Comparison of ENCODE assay signal across 9 cellular contexts in genomic region chr1:64864018-64864945, GRCh38.
DNase-seq lines count a peak whose midpoint lies in the region; ATAC-seq and TF ChIP-seq lines count a peak whose summit lies in the region.
"Had no signal": no experiment of that assay in that cellular context is flagged by ENCODE, and none has a peak within 500 bp of the region (broad histone marks: within the 10 kb centered on the region; RNA-seq: fewer than 3 reads in every experiment).

No MANE protein-coding gene starts in this region.

- H3K4me1 ChIP-seq in body of pancreas: no peaks in the 10 kb centered on the region
- H3K4me1 ChIP-seq in mucosa of rectum (ENCODE audit: control insufficient read depth in 2 of 2, insufficient read depth in 2 of 2, low read length in 2 of 2): no peaks in the 10 kb centered on the region
- H3K4me1 ChIP-seq in upper lobe of left lung: peaks cover 15 to 28% (median 21%) of the 10 kb centered on the region in 4 donors

- DNase-seq in A172 (ENCODE audit: low spot score): peak; percentile 36
- DNase-seq in SK-N-MC (ENCODE audit: low read depth, low spot score): no peak
- peak in 3 of 4 donors; percentile 33 to 70 (median 36) for DNase-seq in body of pancreas
- DNase-seq in upper lobe of left lung: peak in 1 of 2 donors; percentile 83
- DNase-seq in NCI-H128 (lab: John Stamatoyannopoulos, UW; ENCODE audit: unreplicated experiment): no peak

- ATAC-seq in GM19043 (IDR thresholded peaks at IDR 0.05; ENCODE audit: low read depth, unreplicated experiment) (peak; percentile 100), HG03159 (IDR thresholded peaks at IDR 0.05; ENCODE audit: unreplicated experiment) (peak; percentile 99), body of pancreas (peak; percentile 70), upper lobe of left lung (ENCODE audit: low FRiP score in 2 of 2) (peak; percentile 88 to 90)

- TF ChIP-seq CTCF in body of pancreas (IDR thresholded peaks at IDR 0.05): no peak
- TF ChIP-seq CTCF in upper lobe of left lung (IDR thresholded peaks at IDR 0.05): no peak

- H3K36me3 ChIP-seq in SK-N-MC (ENCODE audit: insufficient read depth, low read length) (peaks cover 93% of the 10 kb centered on the region), body of pancreas (replicated peaks in 1 of 2; ENCODE audit: insufficient read depth in 1 of 2, low read depth in 2 of 2) (peaks cover 0 to 12% of the 10 kb centered on the region in 2 donors), mucosa of rectum (ENCODE audit: control insufficient read depth in 2 of 2, insufficient read depth in 2 of 2, low read length in 2 of 2) (peaks cover 23 to 65% of the 10 kb centered on the region in 2 donors), upper lobe of left lung (peaks cover 0 to 76% (median 29%) of the 10 kb centered on the region in 4 donors)

- TF ChIP-seq EP300 in upper lobe of left lung (IDR thresholded peaks at IDR 0.05): peak in 2 of 4 donors; percentile 51 to 74

- H3K4me3 ChIP-seq in SK-N-MC (no peak overlapping the region), body of pancreas (no peak overlapping the region), mucosa of rectum (ENCODE audit: low read length in 2 of 2) (no peak overlapping the region), upper lobe of left lung (no peak overlapping the region)

- 58 to 76% methylated on average over 14 of the region's 14 CpGs for WGBS in body of pancreas, 2 donors
- WGBS in upper lobe of left lung, 2 donors: 54 to 57% methylated on average over 12 to 14 of the region's 14 CpGs

- intact Hi-C loops in body of pancreas (cut with DNase I): no loop called here

- peak overlapping the region; percentile 59 for H3K27ac ChIP-seq in SK-N-MC
- H3K27ac ChIP-seq in body of pancreas: peak overlapping the region in 1 of 4 donors; percentile 57
- H3K27ac ChIP-seq in mucosa of rectum (ENCODE audit: low read depth in 2 of 2, low read length in 2 of 2): peak overlapping the region; percentile 57 to 60
- peak overlapping the region; percentile 57 to 68 (median 61) for H3K27ac ChIP-seq in upper lobe of left lung
- H3K27ac ChIP-seq: C4-2B had no signal

- TF ChIP-seq POLR2A in body of pancreas (IDR thresholded peaks at IDR 0.05) (no peak), upper lobe of left lung (IDR thresholded peaks at IDR 0.05) (peak in 1 of 4 donors; percentile 47)

- H3K9ac ChIP-seq in SK-N-MC (ENCODE audit: insufficient read length) (no peak overlapping the region), mucosa of rectum (ENCODE audit: low read depth in 1 of 2, low read length in 2 of 2) (no peak overlapping the region)

- H3K27me3 ChIP-seq in body of pancreas (no peaks in the 10 kb centered on the region), mucosa of rectum (ENCODE audit: control insufficient read depth in 2 of 2, insufficient read depth in 2 of 2, low read length in 2 of 2) (no peaks in the 10 kb centered on the region), upper lobe of left lung (no peaks in the 10 kb centered on the region)

- H3K9me3 ChIP-seq in SK-N-MC (ENCODE audit: low read depth, low read length): no peaks in the 10 kb centered on the region
- no peaks in the 10 kb centered on the region for H3K9me3 ChIP-seq in body of pancreas
- H3K9me3 ChIP-seq in mucosa of rectum (ENCODE audit: control insufficient read depth in 2 of 2, low read length in 2 of 2): no peaks in the 10 kb centered on the region
- no peaks in the 10 kb centered on the region for H3K9me3 ChIP-seq in upper lobe of left lung

Comparison
In these comparisons a context has a peak if more than half of its experiments do, and no peak if none do; other contexts are left out.
1. DNase-seq: peak in A172 (single experiment) and body of pancreas (3 of 4); none in SK-N-MC (single experiment) and NCI-H128 (single experiment).
2. Peak in every context shown above with its lines, with median percentiles within 50 percentile points of each other: ATAC-seq.